Comparison of ENCODE assay signal across 24 cellular contexts in the genomic region with DNA sequence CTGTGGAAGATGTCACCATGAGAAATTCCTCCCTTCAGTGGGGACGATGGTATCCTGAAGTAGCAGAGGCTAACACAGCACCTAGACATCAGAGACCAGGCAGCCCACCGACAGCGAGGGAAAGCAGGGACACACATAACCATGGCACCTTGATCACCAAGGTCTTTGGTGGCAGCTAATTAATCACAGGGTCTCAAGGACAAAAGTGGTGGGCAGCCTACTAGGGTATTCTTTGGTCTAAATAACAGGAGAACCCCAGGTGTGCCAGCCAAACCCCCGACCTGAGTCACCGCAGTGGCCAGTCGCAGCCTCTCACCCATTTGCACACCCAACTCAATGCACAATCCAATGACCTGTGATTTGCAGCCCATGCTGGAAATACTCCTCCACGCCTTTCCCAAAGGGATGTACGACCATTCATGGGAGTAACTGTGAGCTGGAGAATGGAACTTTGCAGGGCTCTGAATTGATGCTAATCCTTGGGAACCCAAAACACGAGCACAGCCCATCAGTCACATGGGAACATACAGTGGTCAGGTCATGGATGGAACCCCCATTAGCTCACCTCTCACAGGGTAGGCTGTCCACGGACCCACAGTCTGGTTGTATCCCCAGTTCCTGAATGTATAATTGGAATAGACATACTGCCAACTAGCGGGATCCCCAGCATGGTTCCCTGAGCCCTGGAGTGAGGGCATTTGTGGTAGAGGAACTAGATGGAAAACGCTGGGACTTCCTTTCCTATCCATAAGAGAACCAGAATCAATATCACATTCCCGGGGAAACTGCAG. TPM values are rescaled to one million over a fixed set of nuclear protein-coding genes. Genes with fewer than 3 reads are reported as not detected.
DNase-seq lines count a peak whose midpoint lies in the region; ATAC-seq and TF ChIP-seq lines count a peak whose summit lies in the region.
"Had no signal": no experiment of that assay in that cellular context is flagged by ENCODE, and none has a peak within 500 bp of the region (broad histone marks: within the 10 kb centered on the region; RNA-seq: fewer than 3 reads in every experiment).

No MANE protein-coding gene starts in this region.

- no peaks in the 10 kb centered on the region for H3K9me3 ChIP-seq in osteoblast (ENCODE audit: low read depth, low read length)

- H3K4me3 ChIP-seq in coronary artery (no peak overlapping the region), osteoblast (ENCODE audit: insufficient read depth, low read length) (no peak overlapping the region)

- no peak overlapping the region for H2AFZ ChIP-seq in osteoblast (ENCODE audit: low read length)

- DNase-seq in cardiac septum (ENCODE audit: low spot score) (peak; percentile 75), left ventricle myocardium superior (no peak), coronary artery (ENCODE audit: low spot score) (peak; percentile 54), osteoblast (ENCODE audit: insufficient read length, low spot score, missing footprints) (peak; percentile 46), type B pancreatic cell (ENCODE audit: extremely low spot score, unreplicated experiment) (peak; percentile 44), NCI-H2081 (lab: John Stamatoyannopoulos, UW) (no peak)
- no peak for DNase-seq in NK-92 treated with Interleukin-12 subunit alpha and Interleukin-12 subunit beta, amount 100 ng/mL, for 24 hours (lab: John Stamatoyannopoulos, UW)
- DNase-seq: ACHN; BE2C; C1 segment of cervical spinal cord; CD4-positive, CD25-positive, alpha-beta regulatory T cell; CD8-positive, alpha-beta memory T cell; COR-L47; DMS 273 treated with DMSO at 0.1 percent for 48 hours; DMS53; DND-41; EL; GOT3; H9 had no signal

- H3K27ac Mint-ChIP-seq in type B pancreatic cell = no peak overlapping the region
- H3K27ac Mint-ChIP-seq: CD4-positive, CD25-positive, alpha-beta regulatory T cell; CD8-positive, alpha-beta memory T cell; H9 had no signal

- no peaks in the 10 kb centered on the region for H3K36me3 Mint-ChIP-seq in type B pancreatic cell
- H3K36me3 Mint-ChIP-seq: CD4-positive, CD25-positive, alpha-beta regulatory T cell; CD8-positive, alpha-beta memory T cell had no signal

- no peak overlapping the region for H3K27ac ChIP-seq in coronary artery
- H3K27ac ChIP-seq in osteoblast (ENCODE audit: low read depth, low read length) = no peak overlapping the region

- H3K4me2 ChIP-seq in osteoblast (ENCODE audit: insufficient read depth, low read length) = no peak overlapping the region

- H3K4me3 Mint-ChIP-seq in type B pancreatic cell = no peak overlapping the region
- H3K4me3 Mint-ChIP-seq: CD4-positive, CD25-positive, alpha-beta regulatory T cell; CD8-positive, alpha-beta memory T cell; H9; IgD-negative memory B cell had no signal

- no peaks in the 10 kb centered on the region for H3K4me1 ChIP-seq in osteoblast (ENCODE audit: insufficient read depth, low read length)
- H3K4me1 ChIP-seq: BE2C had no signal

- H3K4me1 Mint-ChIP-seq in type B pancreatic cell (ENCODE audit: unreplicated experiment) = no peaks in the 10 kb centered on the region
- H3K4me1 Mint-ChIP-seq: CD4-positive, CD25-positive, alpha-beta regulatory T cell; CD8-positive, alpha-beta memory T cell; H9 had no signal

- H3K27me3 ChIP-seq in osteoblast (ENCODE audit: insufficient read depth, low read length) = no peaks in the 10 kb centered on the region
- H3K27me3 ChIP-seq: BE2C had no signal

- peaks cover 9% of the 10 kb centered on the region for H3K9me3 Mint-ChIP-seq in type B pancreatic cell

- no peaks in the 10 kb centered on the region for H3K79me2 ChIP-seq in osteoblast (ENCODE audit: insufficient read depth, low read length)

- ATAC-seq in left ventricle myocardium superior (no peak), GM21526 (IDR thresholded peaks at IDR 0.05; ENCODE audit: low FRiP score, unreplicated experiment) (no peak)
- ATAC-seq: HepG2 had no signal

- intact Hi-C loops in cardiac septum (cut with DNase I) = no loop called here
- intact Hi-C loops in left ventricle myocardium superior (cut with micrococcal nuclease) = no loop called here

- TF ChIP-seq CTCF in coronary artery (IDR thresholded peaks at IDR 0.05) (no peak), osteoblast (IDR thresholded peaks at IDR 0.05; ENCODE audit: extremely low read depth, low read depth, low read length) (no peak), type B pancreatic cell (conservative IDR thresholded peaks at IDR 0.05) (no peak)

- no peaks in the 10 kb centered on the region for H4K20me1 ChIP-seq in osteoblast (ENCODE audit: insufficient read depth, low read length)

- no peaks in the 10 kb centered on the region for H3K36me3 ChIP-seq in osteoblast (ENCODE audit: insufficient read depth, low read length)
- H3K36me3 ChIP-seq: BE2C had no signal

- peaks cover 15% of the 10 kb centered on the region for H3K27me3 Mint-ChIP-seq in type B pancreatic cell
- H3K27me3 Mint-ChIP-seq: CD4-positive, CD25-positive, alpha-beta regulatory T cell; CD8-positive, alpha-beta memory T cell had no signal

RNA-seq across cellular contexts. Expression of a gene that starts 58.7 kb away (rescaled TPM):
- total RNA-seq in cardiac septum = 67.8 TPM
- 53.8 TPM for total RNA-seq in left ventricle myocardium superior
- total RNA-seq in osteoblast = not detected in 2 replicates
- not detected in 2 replicates for total RNA-seq in type B pancreatic cell (ENCODE audit: low replicate concordance)
- total RNA-seq: A172; CD4-positive, CD25-positive, alpha-beta regulatory T cell; CD8-positive, alpha-beta memory T cell; G401; H9; HepG2 had no signal

Comparison
In these comparisons a context has a peak if more than half of its experiments do, and no peak if none do; other contexts are left out.
1. DNase-seq: peak in cardiac septum (single experiment), coronary artery (single experiment), osteoblast (single experiment) and type B pancreatic cell (single experiment); none in left ventricle myocardium superior (single experiment), NK-92 treated with Interleukin-12 subunit alpha and Interleukin-12 subunit beta, amount 100 ng/mL, for 24 hours (single experiment) and NCI-H2081 (0 of 2).
2. RNA of a gene that starts 58.7 kb away (total RNA-seq): 67.8 TPM in cardiac septum (single experiment) and 53.8 TPM in left ventricle myocardium superior (single experiment); not detected in osteoblast and not detected in type B pancreatic cell; every median in the first group is over 10 times any median in the second.